14 cellular contexts compared by ENCODE assay signal in the genomic region with DNA sequence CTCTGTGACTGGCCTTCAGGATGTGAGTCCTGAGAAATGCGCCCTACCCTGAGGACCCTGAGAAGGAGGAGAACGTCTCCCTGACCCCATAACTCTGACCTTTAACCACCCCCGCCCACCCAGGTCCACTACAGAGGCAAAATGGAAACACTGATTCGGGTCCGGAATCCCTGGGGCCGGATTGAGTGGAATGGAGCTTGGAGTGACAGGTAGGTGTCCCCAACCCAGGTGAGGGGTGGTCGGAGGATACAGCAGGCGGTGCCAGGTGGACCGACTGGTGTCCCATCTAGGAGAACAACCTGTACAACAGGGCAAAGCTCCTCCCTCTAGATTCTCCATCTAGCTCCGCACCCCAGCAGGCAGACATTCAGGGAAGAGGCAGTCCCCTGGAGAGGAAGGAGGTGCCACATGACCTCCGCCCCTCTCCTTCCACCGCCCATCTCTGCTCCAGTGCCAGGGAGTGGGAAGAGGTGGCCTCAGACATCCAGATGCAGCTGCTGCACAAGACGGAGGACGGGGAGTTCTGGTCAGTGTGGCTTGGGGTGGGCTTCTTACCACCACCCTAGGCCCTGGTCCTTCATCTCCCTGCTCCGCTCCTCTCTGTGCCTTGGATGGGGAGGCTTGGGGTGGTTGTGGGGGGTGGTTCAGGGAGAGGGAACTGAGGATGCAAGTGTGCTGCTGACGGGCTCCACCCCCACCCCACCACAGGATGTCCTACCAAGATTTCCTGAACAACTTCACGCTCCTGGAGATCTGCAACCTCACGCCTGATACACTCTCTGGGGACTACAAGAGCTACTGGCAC. TPM values are rescaled to one million over a fixed set of nuclear protein-coding genes. Genes with fewer than 3 reads are reported as not detected.
DNase-seq lines count a peak whose midpoint lies in the region; ATAC-seq and TF ChIP-seq lines count a peak whose summit lies in the region.
"Had no signal": no experiment of that assay in that cellular context is flagged by ENCODE, and none has a peak within 500 bp of the region (broad histone marks: within the 10 kb centered on the region; RNA-seq: fewer than 3 reads in every experiment).

No MANE protein-coding gene starts in this region.

- H3K4me1 ChIP-seq in uterus: peaks cover 0 to 4% of the 10 kb centered on the region in 2 donors

- ATAC-seq in GM21447 (IDR thresholded peaks at IDR 0.05; ENCODE audit: unreplicated experiment) (peak; percentile 11), HG03039 (IDR thresholded peaks at IDR 0.05; ENCODE audit: unreplicated experiment) (no peak)
- no peak for ATAC-seq in activated CD8-positive, alpha-beta T cell treated with anti-CD3 and anti-CD28 coated beads for 36 hours
- ATAC-seq in naive thymus-derived CD8-positive, alpha-beta T cell: peak; percentile 14 to 42
- ATAC-seq: GM23338, mucosa of descending colon had no signal

- peaks cover 27% of the 10 kb centered on the region for H3K4me1 Mint-ChIP-seq in activated CD8-positive, alpha-beta T cell treated with anti-CD3 and anti-CD28 coated beads for 36 hours (ENCODE audit: low read depth)
- peaks cover 10 to 27% (median 19%) of the 10 kb centered on the region in 4 donors for H3K4me1 Mint-ChIP-seq in naive thymus-derived CD8-positive, alpha-beta T cell

- H3K36me3 Mint-ChIP-seq in activated CD8-positive, alpha-beta T cell treated with anti-CD3 and anti-CD28 coated beads for 36 hours (ENCODE audit: low read depth): no peaks in the 10 kb centered on the region
- no peaks in the 10 kb centered on the region for H3K36me3 Mint-ChIP-seq in naive thymus-derived CD8-positive, alpha-beta T cell

- TF ChIP-seq CTCF in activated CD8-positive, alpha-beta T cell treated with anti-CD3 and anti-CD28 coated beads for 36 hours (IDR thresholded peaks at IDR 0.05): no peak
- TF ChIP-seq CTCF in uterus (IDR thresholded peaks at IDR 0.05): no peak

- H3K27ac ChIP-seq in uterus: no peak overlapping the region
- H3K27ac ChIP-seq: C4-2B, upper lobe of left lung had no signal

- POLR2A ChIA-PET in activated CD8-positive, alpha-beta T cell treated with anti-CD3 and anti-CD28 coated beads for 36 hours (lab: Charles Lee): interaction anchor here (0.6 to 3.1 kb wide), 6 partner anchors 13 to 81 kb away, joined by 3 to 17 read pairs (median 3); partner anchors contain the start of genes HSP90AB1 and SLC35B2
- POLR2A ChIA-PET in naive thymus-derived CD8-positive, alpha-beta T cell (lab: Charles Lee): no interaction called here

- H3K27ac Mint-ChIP-seq in activated CD8-positive, alpha-beta T cell treated with anti-CD3 and anti-CD28 coated beads for 36 hours: no peak overlapping the region
- H3K27ac Mint-ChIP-seq in naive thymus-derived CD8-positive, alpha-beta T cell: peak overlapping the region in 7 of 10 donors; percentile 53 to 76 (median 69)
- H3K27ac Mint-ChIP-seq: GM23338 had no signal

- H3K36me3 ChIP-seq in uterus: no peaks in the 10 kb centered on the region
- H3K36me3 ChIP-seq: upper lobe of left lung had no signal

- H3K27me3 Mint-ChIP-seq in activated CD8-positive, alpha-beta T cell treated with anti-CD3 and anti-CD28 coated beads for 36 hours: no peaks in the 10 kb centered on the region
- H3K27me3 Mint-ChIP-seq in naive thymus-derived CD8-positive, alpha-beta T cell: peaks cover 0 to 3% (median 0%) of the 10 kb centered on the region in 5 donors

- intact Hi-C loops in activated CD8-positive, alpha-beta T cell treated with anti-CD3 and anti-CD28 coated beads for 36 hours (cut with micrococcal nuclease): no loop called here
- intact Hi-C loops in uterus (cut with DNase I; ENCODE audit: low total_unique reads): loop anchor here (10.0 kb wide), 1 partner anchor 58 kb away; no protein-coding TSS in a partner anchor

- no peaks in the 10 kb centered on the region for H3K9me3 Mint-ChIP-seq in activated CD8-positive, alpha-beta T cell treated with anti-CD3 and anti-CD28 coated beads for 36 hours
- no peaks in the 10 kb centered on the region for H3K9me3 Mint-ChIP-seq in naive thymus-derived CD8-positive, alpha-beta T cell
- H3K9me3 Mint-ChIP-seq: GM23338 had no signal

- no peak for TF ChIP-seq POLR2A in uterus (IDR thresholded peaks at IDR 0.05)

- H3K9me3 ChIP-seq in uterus: no peaks in the 10 kb centered on the region
- H3K9me3 ChIP-seq: mucosa of descending colon, upper lobe of left lung had no signal

- peak; percentile 17 for DNase-seq in D341Med (ENCODE audit: low spot score)
- DNase-seq in activated CD8-positive, alpha-beta T cell treated with anti-CD3 and anti-CD28 coated beads for 36 hours: peak; percentile 28
- DNase-seq in naive thymus-derived CD8-positive, alpha-beta T cell: peak in 3 of 10 donors; percentile 3 to 52 (median 12)
- no peak for DNase-seq in uterus
- DNase-seq in stimulated activated naive CD4-positive, alpha-beta T cell (lab: John Stamatoyannopoulos, UW): no peak
- DNase-seq: EL, mucosa of descending colon, SIG-M5, upper lobe of left lung had no signal

- CTCF ChIA-PET in activated CD8-positive, alpha-beta T cell treated with anti-CD3 and anti-CD28 coated beads for 36 hours (lab: Charles Lee): interaction anchor here (0.8 to 1.4 kb wide), 5 partner anchors 10 to 162 kb away, joined by 3 to 4 read pairs (median 3); partner anchors contain the start of gene SLC29A1

- H3K27me3 ChIP-seq in uterus: no peaks in the 10 kb centered on the region
- H3K27me3 ChIP-seq: upper lobe of left lung had no signal

- H3K4me3 Mint-ChIP-seq in activated CD8-positive, alpha-beta T cell treated with anti-CD3 and anti-CD28 coated beads for 36 hours: peak overlapping the region; percentile 43
- peak overlapping the region; percentile 56 to 88 (median 72) for H3K4me3 Mint-ChIP-seq in naive thymus-derived CD8-positive, alpha-beta T cell
- H3K4me3 Mint-ChIP-seq: GM23338 had no signal

- no peak overlapping the region for H3K4me3 ChIP-seq in uterus
- H3K4me3 ChIP-seq: GM23338, mucosa of descending colon, upper lobe of left lung had no signal

RNA-seq across cellular contexts. Expression of gene CAPN11, which starts 17.7 kb away (rescaled TPM):
- under 1 TPM; 0.11 to 0.18 TPM for total RNA-seq in activated CD8-positive, alpha-beta T cell treated with anti-CD3 and anti-CD28 coated beads for 36 hours
- total RNA-seq in naive thymus-derived CD8-positive, alpha-beta T cell: not detected
- polyA plus RNA-seq in naive thymus-derived CD8-positive, alpha-beta T cell: not detected
- 1 to 10 TPM in 1 of 4 donors, not detected in 3; 1.5 TPM for total RNA-seq in uterus
- total RNA-seq: MCF 10A had no signal

RNA-seq across cellular contexts. Expression of gene MYMX, which starts 40.4 kb away (rescaled TPM):
- not detected for total RNA-seq in activated CD8-positive, alpha-beta T cell treated with anti-CD3 and anti-CD28 coated beads for 36 hours
- not detected for total RNA-seq in naive thymus-derived CD8-positive, alpha-beta T cell
- not detected for polyA plus RNA-seq in naive thymus-derived CD8-positive, alpha-beta T cell
- not detected for total RNA-seq in uterus
- total RNA-seq: MCF 10A had no signal

RNA-seq across cellular contexts. Expression of gene SLC29A1, which starts 47.1 kb away (rescaled TPM):
- total RNA-seq in activated CD8-positive, alpha-beta T cell treated with anti-CD3 and anti-CD28 coated beads for 36 hours: 10 to 100 TPM; 56.1 to 57.4 TPM
- total RNA-seq in naive thymus-derived CD8-positive, alpha-beta T cell: 1 to 10 TPM; 1.3 to 2.3 TPM
- 1 to 10 TPM; 2.0 to 2.6 (median 2.5) TPM for polyA plus RNA-seq in naive thymus-derived CD8-positive, alpha-beta T cell
- 100 to 1,000 TPM in 2 of 4 donors, 10 to 100 TPM in 2; 29.9 to 150 (median 95.1) TPM for total RNA-seq in uterus

RNA-seq across cellular contexts. Expression of gene TMEM63B, which starts 49.0 kb away (rescaled TPM):
- 10 to 100 TPM in 1 of 2 experiments, 1 to 10 TPM in 1; 9.1 to 12.9 TPM for total RNA-seq in activated CD8-positive, alpha-beta T cell treated with anti-CD3 and anti-CD28 coated beads for 36 hours
- total RNA-seq in naive thymus-derived CD8-positive, alpha-beta T cell: 10 to 100 TPM; 15.5 to 15.9 TPM
- polyA plus RNA-seq in naive thymus-derived CD8-positive, alpha-beta T cell: 1 to 10 TPM in 1 of 3 donors, under 1 TPM in 2; 0.26 to 2.2 (median 0.96) TPM
- 10 to 100 TPM in 2 of 4 donors, 1 to 10 TPM in 1, under 1 TPM in 1; 0.77 to 24.9 (median 15.4) TPM for total RNA-seq in uterus

RNA-seq across cellular contexts. Expression of gene MRPL14, which starts 49.1 kb away (rescaled TPM):
- 10 to 100 TPM; 42.8 to 44.3 TPM for total RNA-seq in activated CD8-positive, alpha-beta T cell treated with anti-CD3 and anti-CD28 coated beads for 36 hours
- 10 to 100 TPM; 17.0 to 20.4 TPM for total RNA-seq in naive thymus-derived CD8-positive, alpha-beta T cell
- polyA plus RNA-seq in naive thymus-derived CD8-positive, alpha-beta T cell: 10 to 100 TPM; 76.5 to 89.3 (median 80.3) TPM
- total RNA-seq in uterus: 10 to 100 TPM; 19.5 to 39.1 (median 33.6) TPM

Comparison
In these comparisons a context has a peak if more than half of its experiments do, and no peak if none do; other contexts are left out.
1. DNase-seq: peak in D341Med (single experiment) and activated CD8-positive, alpha-beta T cell treated with anti-CD3 and anti-CD28 coated beads for 36 hours (single experiment); none in uterus (0 of 2) and stimulated activated naive CD4-positive, alpha-beta T cell (0 of 6).
2. ATAC-seq: peak in GM21447 (single experiment) and naive thymus-derived CD8-positive, alpha-beta T cell (2 of 2); none in activated CD8-positive, alpha-beta T cell treated with anti-CD3 and anti-CD28 coated beads for 36 hours (single experiment) and HG03039 (single experiment).
3. RNA of gene SLC29A1, which starts 47.1 kb away (total RNA-seq): 29.9 to 150 TPM in uterus and 56.1 to 57.4 TPM in activated CD8-positive, alpha-beta T cell treated with anti-CD3 and anti-CD28 coated beads for 36 hours; 1.3 to 2.3 TPM in naive thymus-derived CD8-positive, alpha-beta T cell; every median in the first group is over 4 times any median in the second.